ENCODE assay signal across 8 cellular contexts in genomic region chr22:38215156-38216038, GRCh38. TPM values are rescaled to one million over a fixed set of nuclear protein-coding genes. Genes with fewer than 3 reads are reported as not detected.
DNase-seq lines count a peak whose midpoint lies in the region; ATAC-seq and TF ChIP-seq lines count a peak whose summit lies in the region.

No MANE protein-coding gene starts in this region.

- no peak overlapping the region for H3K27ac Mint-ChIP-seq in activated CD4-positive, alpha-beta T cell treated with anti-CD3 and anti-CD28 coated beads, Interleukin-2, amount 10 ng/mL, durations not matched to agents 24 days and 14 days
- peak overlapping the region; percentile 81 for H3K27ac Mint-ChIP-seq in stimulated activated naive B cell treated with anti-CD40 and anti-IgM and Interleukin-4, amounts not matched to agents 10 μg/mL and 1 μg/mL and 100 μg/mL, for 72 hours

- H3K9me3 ChIP-seq in SK-N-MC (ENCODE audit: low read depth, low read length) (no peaks in the 10 kb centered on the region), iPS-20b (ENCODE audit: insufficient read depth, low read depth, low read length) (no peaks in the 10 kb centered on the region), mucosa of descending colon (no peaks in the 10 kb centered on the region)

- peak overlapping the region; percentile 76 for H3K4me3 ChIP-seq in SK-N-MC
- H3K4me3 ChIP-seq in iPS-20b (ENCODE audit: low read length) = peak overlapping the region; percentile 64; the same call in 1 of the 2 replicates
- no peak overlapping the region for H3K4me3 ChIP-seq in mucosa of descending colon

- no peaks in the 10 kb centered on the region for H3K27me3 Mint-ChIP-seq in activated CD4-positive, alpha-beta T cell treated with anti-CD3 and anti-CD28 coated beads, Interleukin-2, amount 10 ng/mL, durations not matched to agents 24 days and 14 days
- peaks cover 7% of the 10 kb centered on the region in 2 donors for H3K27me3 Mint-ChIP-seq in stimulated activated naive B cell treated with anti-CD40 and anti-IgM and Interleukin-4, amounts not matched to agents 10 μg/mL and 1 μg/mL and 100 μg/mL, for 72 hours

- H3K4me1 ChIP-seq in iPS-20b (ENCODE audit: insufficient read depth, low read length) (peaks cover 17% of the 10 kb centered on the region), mucosa of descending colon (ENCODE audit: low read depth) (peaks cover 21% of the 10 kb centered on the region)

- TF ChIP-seq CTCF in mucosa of descending colon (IDR thresholded peaks at IDR 0.05) = no peak

- peaks cover 16% of the 10 kb centered on the region for H3K27me3 ChIP-seq in iPS-20b (ENCODE audit: insufficient read depth, low read length)

- no peak for ATAC-seq in stimulated activated naive B cell treated with anti-CD40 and anti-IgM and Interleukin-4, amounts not matched to agents 10 μg/mL and 1 μg/mL and 100 μg/mL, for 72 hours (replicated peaks)
- ATAC-seq in mucosa of descending colon (no peak), HG03097 (IDR thresholded peaks at IDR 0.05; ENCODE audit: low FRiP score, unreplicated experiment) (no peak)

- H3K9me3 Mint-ChIP-seq in activated CD4-positive, alpha-beta T cell treated with anti-CD3 and anti-CD28 coated beads, Interleukin-2, amount 10 ng/mL, durations not matched to agents 24 days and 14 days = no peaks in the 10 kb centered on the region
- H3K9me3 Mint-ChIP-seq in stimulated activated naive B cell treated with anti-CD40 and anti-IgM and Interleukin-4, amounts not matched to agents 10 μg/mL and 1 μg/mL and 100 μg/mL, for 72 hours = peaks cover under 1 to 2% of the 10 kb centered on the region in 2 donors

- H3K36me3 ChIP-seq in SK-N-MC (ENCODE audit: insufficient read depth, low read length) = no peaks in the 10 kb centered on the region
- H3K36me3 ChIP-seq in iPS-20b (ENCODE audit: insufficient read depth, low read depth, low read length) = 0 out of 2 replicates have a peak, but pooled peaks cover under 1% of the 10 kb centered on the region
- no peaks in the 10 kb centered on the region for H3K36me3 ChIP-seq in mucosa of descending colon (ENCODE audit: low read depth)

- H3K4me3 Mint-ChIP-seq in activated CD4-positive, alpha-beta T cell treated with anti-CD3 and anti-CD28 coated beads, Interleukin-2, amount 10 ng/mL, durations not matched to agents 24 days and 14 days = peak overlapping the region; percentile 19
- peak overlapping the region; percentile 45 to 48 for H3K4me3 Mint-ChIP-seq in stimulated activated naive B cell treated with anti-CD40 and anti-IgM and Interleukin-4, amounts not matched to agents 10 μg/mL and 1 μg/mL and 100 μg/mL, for 72 hours

- DNase-seq in activated CD4-positive, alpha-beta T cell treated with anti-CD3 and anti-CD28 coated beads, Interleukin-2, amount 10 ng/mL, durations not matched to agents 24 days and 14 days = no peak
- DNase-seq in activated CD4-positive, alpha-beta T cell treated with anti-CD3 and anti-CD28 coated beads for 48 hours = no peak
- no peak for DNase-seq in SK-N-MC (ENCODE audit: low read depth, low spot score)
- DNase-seq in stimulated activated naive B cell treated with anti-CD40 and anti-IgM and Interleukin-4, amounts not matched to agents 10 μg/mL and 1 μg/mL and 100 μg/mL, for 72 hours = no peak
- DNase-seq in mucosa of descending colon = no peak
- DNase-seq in effector CD8-positive, alpha-beta T cell (lab: John Stamatoyannopoulos, UW) = no peak

- peaks cover 24% of the 10 kb centered on the region for H3K4me1 Mint-ChIP-seq in activated CD4-positive, alpha-beta T cell treated with anti-CD3 and anti-CD28 coated beads, Interleukin-2, amount 10 ng/mL, durations not matched to agents 24 days and 14 days
- peaks cover 26 to 50% of the 10 kb centered on the region in 2 donors for H3K4me1 Mint-ChIP-seq in stimulated activated naive B cell treated with anti-CD40 and anti-IgM and Interleukin-4, amounts not matched to agents 10 μg/mL and 1 μg/mL and 100 μg/mL, for 72 hours

- no peak overlapping the region for H3K27ac ChIP-seq in SK-N-MC
- no peak overlapping the region for H3K27ac ChIP-seq in iPS-20b (ENCODE audit: low read length)

- peaks cover 17% of the 10 kb centered on the region for H3K36me3 Mint-ChIP-seq in activated CD4-positive, alpha-beta T cell treated with anti-CD3 and anti-CD28 coated beads, Interleukin-2, amount 10 ng/mL, durations not matched to agents 24 days and 14 days (ENCODE audit: low read depth)
- H3K36me3 Mint-ChIP-seq in stimulated activated naive B cell treated with anti-CD40 and anti-IgM and Interleukin-4, amounts not matched to agents 10 μg/mL and 1 μg/mL and 100 μg/mL, for 72 hours = peaks cover 17 to 24% of the 10 kb centered on the region in 2 donors

- intact Hi-C loops in activated CD4-positive, alpha-beta T cell treated with anti-CD3 and anti-CD28 coated beads, Interleukin-2, amount 10 ng/mL, durations not matched to agents 24 days and 14 days (cut with micrococcal nuclease) = no loop called here
- intact Hi-C loops in mucosa of descending colon (cut with DNase I, micrococcal nuclease) = no loop called here

- H3K9ac ChIP-seq in SK-N-MC (ENCODE audit: insufficient read length) = no peak overlapping the region
- H3K9ac ChIP-seq in iPS-20b (ENCODE audit: low read depth, low read length) = peak overlapping the region; percentile 53; the same call in 1 of the 2 replicates

RNA-seq across cellular contexts. Expression of gene MAFF, which starts 13.6 kb away (rescaled TPM):
- 12.6 and 12.8 TPM in 2 replicates for total RNA-seq in activated CD4-positive, alpha-beta T cell treated with anti-CD3 and anti-CD28 coated beads, Interleukin-2, amount 10 ng/mL, durations not matched to agents 24 days and 14 days
- total RNA-seq in mucosa of descending colon = 10 to 100 TPM; 16.7 to 26.5 (median 25.6) TPM

RNA-seq across cellular contexts. Expression of gene PLA2G6, which starts 33.8 kb away (rescaled TPM):
- total RNA-seq in activated CD4-positive, alpha-beta T cell treated with anti-CD3 and anti-CD28 coated beads, Interleukin-2, amount 10 ng/mL, durations not matched to agents 24 days and 14 days = 34.3 and 43.2 TPM in 2 replicates
- 10 to 100 TPM; 28.5 to 38.7 (median 35.9) TPM for total RNA-seq in mucosa of descending colon

RNA-seq across cellular contexts. Expression of gene TMEM184B, which starts 57.4 kb away (rescaled TPM):
- total RNA-seq in activated CD4-positive, alpha-beta T cell treated with anti-CD3 and anti-CD28 coated beads, Interleukin-2, amount 10 ng/mL, durations not matched to agents 24 days and 14 days = 31.9 and 33.1 TPM in 2 replicates
- total RNA-seq in mucosa of descending colon = 10 to 100 TPM; 35.9 to 63.1 (median 38.2) TPM
